1 cellular context compared by ENCODE assay signal in genomic region chr5:5483350-5483749, GRCh38.
TF ChIP-seq lines count a peak whose summit lies in the region.

No MANE protein-coding gene starts in this region.

TF ChIP-seq in GM23338, 12 proteins besides CTCF, POLR2A, EP300 and RAD21 (continued from another document):
- TF ChIP-seq ZNF462 (CRISPR knock-in tag; IDR thresholded peaks at IDR 0.05) (no peak), JUNB (IDR thresholded peaks at IDR 0.05; ENCODE audit: unreplicated experiment) (no peak), ZNF114 (CRISPR knock-in tag; IDR thresholded peaks at IDR 0.05) (no peak), CREB1 (CRISPR knock-in tag; IDR thresholded peaks at IDR 0.05; ENCODE audit: low read depth) (no peak), NANOG (IDR thresholded peaks at IDR 0.05; ENCODE audit: borderline replicate concordance) (no peak), POLR2AphosphoS5 (IDR thresholded peaks at IDR 0.05; ENCODE audit: low read depth) (no peak), EZH2 (IDR thresholded peaks at IDR 0.05; ENCODE audit: low read depth, unreplicated experiment) (no peak), ZNF331 (CRISPR knock-in tag; IDR thresholded peaks at IDR 0.05; ENCODE audit: low read depth) (no peak)
